8 cellular contexts compared by ENCODE assay signal in genomic region chr9:97501177-97501971, GRCh38. TPM values are rescaled to one million over a fixed set of nuclear protein-coding genes. Genes with fewer than 3 reads are reported as not detected.
A peak's percentile ranks its signal among the peaks of the same experiment; 100 is the strongest.
DNase-seq lines count a peak whose midpoint lies in the region; ATAC-seq, FAIRE-seq and TF ChIP-seq lines count a peak whose summit lies in the region.

TSS of gene TMOD1 (plus strand) at chr9:97501666. CDS start at chr9:97524189, 22,523 bp downstream.

- H3K36me3 ChIP-seq in prostate gland = no peaks in the 10 kb centered on the region

- no peak for FAIRE-seq in D721Med (lab: Jason Lieb, UNC)
- FAIRE-seq in HTR-8/SVneo (lab: Jason Lieb, UNC) = no peak

- POLR2A ChIA-PET in RWPE1 (lab: Yijun Ruan, JAX; ENCODE audit: low non-redundant PET) = no interaction called here

- CTCF ChIA-PET in RWPE1 (lab: Yijun Ruan, JAX) = interaction anchor here (0.6 to 2.3 kb wide), 13 partner anchors 10 to 1923 kb away, joined by 3 to 11 read pairs (median 4); no protein-coding TSS in a partner anchor

- no peak for TF ChIP-seq POLR2A in prostate gland (IDR thresholded peaks at IDR 0.05)

- peaks cover 16% of the 10 kb centered on the region for H3K4me1 ChIP-seq in right cardiac atrium (ENCODE audit: control insufficient read depth, insufficient read depth, low read length)
- peaks cover 4% of the 10 kb centered on the region for H3K4me1 ChIP-seq in prostate gland (replicated peaks)

- peak; percentile 76 to 84 for ATAC-seq in right cardiac atrium

- 1% methylated on average over 35 to 87 of the region's 87 CpGs for WGBS in adipose tissue, 3 donors
- under 1% methylated on average over 86 of the region's 87 CpGs for WGBS in right cardiac atrium
- WGBS in prostate gland = 0% methylated on average over 32 of the region's 87 CpGs

- H3K27me3 ChIP-seq in right cardiac atrium (ENCODE audit: control insufficient read depth, insufficient read depth) (no peaks in the 10 kb centered on the region), prostate gland (replicated peaks; ENCODE audit: insufficient read depth) (no peaks in the 10 kb centered on the region)

- H3K27ac ChIP-seq in RWPE1 (no peak within 1 kb of the TSS), adipose tissue (ENCODE audit: low read depth, low read length) (no peak within 1 kb of the TSS), right cardiac atrium (ENCODE audit: low read length) (peak within 1 kb of the TSS; percentile 87), prostate gland (peak within 1 kb of the TSS; percentile 49 to 75)

- DNase-seq in D721Med (ENCODE audit: insufficient read length, low spot score) = peak; percentile 77
- DNase-seq in GM20000 (ENCODE audit: low spot score) = peak; percentile 98
- peak; percentile 66 for DNase-seq in HTR-8/SVneo (ENCODE audit: insufficient read length, low spot score)
- peak; percentile 93 for DNase-seq in RWPE1 (ENCODE audit: low spot score)
- DNase-seq in right cardiac atrium = peak; percentile 77 to 93 (median 91)
- DNase-seq in prostate gland (ENCODE audit: low spot score) = peak; percentile 56
- DNase-seq in cortex of kidney (lab: John Stamatoyannopoulos, UW) = no peak

- H3K4me3 ChIP-seq in right cardiac atrium (ENCODE audit: low read length) (peak within 1 kb of the TSS; percentile 91), prostate gland (peak within 1 kb of the TSS; percentile 72 to 82)

- intact Hi-C loops in right cardiac atrium (cut with DNase I) (loop anchor here in 3 of 4 donors (10.0 kb wide), 1 partner anchor 93 kb away; no protein-coding TSS in a partner anchor), prostate gland (cut with DNase I) (loop anchor here (5.0 kb wide), 2 partner anchors 56 to 96 kb away; no protein-coding TSS in a partner anchor)

- no peak for TF ChIP-seq CTCF in D721Med (IDR thresholded peaks at IDR 0.05; ENCODE audit: insufficient read depth, missing control alignments)
- peak; percentile 18 for TF ChIP-seq CTCF in GM20000 (IDR thresholded peaks at IDR 0.05; ENCODE audit: extremely low read depth, missing control alignments)
- peak; percentile 70 for TF ChIP-seq CTCF in RWPE1 (conservative IDR thresholded peaks at IDR 0.05; ENCODE audit: low read depth)
- peak in 1 of 4 experiments; percentile 28 for TF ChIP-seq CTCF in prostate gland (IDR thresholded peaks at IDR 0.05)

- no peaks in the 10 kb centered on the region for H3K9me3 ChIP-seq in right cardiac atrium (ENCODE audit: control insufficient read depth, low read length)
- H3K9me3 ChIP-seq in prostate gland = no peaks in the 10 kb centered on the region

RNA-seq across cellular contexts. Expression of gene TMOD1, which starts in this region (rescaled TPM):
- polyA plus RNA-seq in adipose tissue (10 to 100 TPM in 2 of 3 donors, 1 to 10 TPM in 1; 8.8 to 17.3 (median 12.1) TPM), right cardiac atrium (184 TPM)
- total RNA-seq in right cardiac atrium (100 to 1,000 TPM; 177 to 220 (median 208) TPM), prostate gland (1 to 10 TPM; 7.0 to 8.0 TPM)

Comparison
In these comparisons a context has a peak if more than half of its experiments do, and no peak if none do; other contexts are left out.
1. RNA of gene TMOD1 (total RNA-seq): 177 to 220 TPM in right cardiac atrium; 7.0 to 8.0 TPM in prostate gland; every median in the first group is over 10 times any median in the second.
2. RNA of gene TMOD1 (polyA plus RNA-seq): 184 TPM in right cardiac atrium (single experiment); 8.8 to 17.3 TPM in adipose tissue; every median in the first group is over 10 times any median in the second.
3. H3K27ac ChIP-seq: peak in right cardiac atrium (single experiment) and prostate gland (2 of 2); none in RWPE1 (single experiment) and adipose tissue (single experiment).